In genomic region chr5:159609359-159609758, GRCh38 we compare ENCODE assay signal across 23 cellular contexts.
"Had no signal": no experiment of that assay in that cellular context is flagged by ENCODE, and none has a peak within 500 bp of the region (broad histone marks: within the 10 kb centered on the region; RNA-seq: fewer than 3 reads in every experiment).

No MANE protein-coding gene starts in this region.

- H3K4me1 Mint-ChIP-seq: immature natural killer cell; memory B cell; mesothelial cell of epicardium; natural killer cell; neural crest cell; stimulated activated memory B cell treated with anti-CD40 and anti-IgM and Interleukin-4, amounts not matched to agents 10 μg/mL and 1 μg/mL and 100 μg/mL, for 72 hours had no signal

- DNase-seq: effector memory CD4-positive, alpha-beta T cell; foreskin fibroblast; immature natural killer cell; kidney; left cardiac atrium; left ventricle myocardium inferior; lower lobe of right lung; natural killer cell; posterior cingulate gyrus; spleen; stimulated activated CD4-positive, alpha-beta T cell treated with anti-CD3 and anti-CD28 coated beads, Interleukin-15, amount 100 ng/mL, for 24 hours; stimulated activated CD4-positive, alpha-beta T cell treated with anti-CD3 and anti-CD28 coated beads, Interleukin-1b, Interleukin-23, amount 100 ng/mL, for 48 hours; stimulated activated CD4-positive, alpha-beta T cell treated with anti-CD3 and anti-CD28 coated beads, Interleukin-4, amount 100 ng/mL, for 24 hours; tibial artery; upper lobe of left lung; uterus had no signal

- H3K36me3 Mint-ChIP-seq: immature natural killer cell; mesothelial cell of epicardium; natural killer cell; stimulated activated memory B cell treated with anti-CD40 and anti-IgM and Interleukin-4, amounts not matched to agents 10 μg/mL and 1 μg/mL and 100 μg/mL, for 72 hours had no signal

- H3K9me3 Mint-ChIP-seq: natural killer cell, neural crest cell had no signal

- H3K4me3 Mint-ChIP-seq: immature natural killer cell; memory B cell; mesothelial cell of epicardium; natural killer cell; neural crest cell; stimulated activated memory B cell treated with anti-CD40 and anti-IgM and Interleukin-4, amounts not matched to agents 10 μg/mL and 1 μg/mL and 100 μg/mL, for 72 hours; stimulated activated naive CD8-positive, alpha-beta T cell treated with anti-CD3 and anti-CD28 coated beads, Interleukin-15, Interleukin-2, amounts not matched to agents 100 ng/mL and 50 ng/mL, for 24 hours had no signal

- H3K27ac Mint-ChIP-seq: immature natural killer cell; memory B cell; mesothelial cell of epicardium; natural killer cell; stimulated activated memory B cell treated with anti-CD40 and anti-IgM and Interleukin-4, amounts not matched to agents 10 μg/mL and 1 μg/mL and 100 μg/mL, for 72 hours; stimulated activated naive CD8-positive, alpha-beta T cell treated with anti-CD3 and anti-CD28 coated beads, Interleukin-15, Interleukin-2, amounts not matched to agents 100 ng/mL and 50 ng/mL, for 24 hours had no signal

- ATAC-seq: esophagus mucosa; left cardiac atrium; lower lobe of right lung; natural killer cell; sciatic nerve; stimulated activated memory B cell treated with anti-CD40 and anti-IgM and Interleukin-4, amounts not matched to agents 10 μg/mL and 1 μg/mL and 100 μg/mL, for 72 hours had no signal

- H3K27me3 Mint-ChIP-seq: stimulated activated memory B cell treated with anti-CD40 and anti-IgM and Interleukin-4, amounts not matched to agents 10 μg/mL and 1 μg/mL and 100 μg/mL, for 72 hours had no signal
